In the genomic region with DNA sequence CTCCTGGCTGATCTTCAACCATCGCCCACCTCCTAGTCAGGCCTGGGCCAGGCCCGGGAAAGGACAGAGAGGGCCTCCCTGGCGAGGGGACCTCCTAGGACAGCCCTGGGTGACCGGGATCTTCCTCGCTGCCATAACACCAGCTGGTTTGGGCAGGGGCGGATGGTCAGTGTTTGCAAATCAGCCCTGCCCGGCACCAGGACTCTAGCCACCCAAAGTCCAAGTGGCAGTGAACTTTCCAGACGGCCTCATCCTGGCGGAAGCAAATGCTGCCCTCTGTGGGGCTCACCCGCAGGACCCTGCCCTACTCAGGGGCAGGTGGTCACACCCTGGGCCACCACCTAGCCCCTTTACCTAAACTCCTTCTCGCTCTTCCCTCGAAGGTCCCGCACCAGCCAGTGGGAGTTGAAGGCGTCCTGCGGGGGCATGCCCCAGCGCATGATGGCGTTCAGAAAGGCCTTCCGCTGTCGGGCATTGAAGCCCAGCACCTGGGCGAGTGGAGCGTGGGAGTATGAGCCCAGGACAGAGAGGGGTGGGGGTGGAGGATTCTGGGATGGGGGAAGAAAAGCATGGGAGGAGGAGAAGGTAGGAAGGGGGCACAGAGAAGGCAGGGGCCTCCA, we compare ENCODE assay signal across 19 cellular contexts. TPM values are rescaled to one million over a fixed set of nuclear protein-coding genes. Genes with fewer than 3 reads are reported as not detected.
"Had no signal": no experiment of that assay in that cellular context is flagged by ENCODE, and none has a peak within 500 bp of the region (broad histone marks: within the 10 kb centered on the region; RNA-seq: fewer than 3 reads in every experiment).

No MANE protein-coding gene starts in this region.

- H3K4me1 ChIP-seq: prostate gland, thyroid gland had no signal

- H3K4me3 ChIP-seq: coronary artery, gastroesophageal sphincter, prostate gland, thyroid gland had no signal

- H3K36me3 Mint-ChIP-seq: activated CD4-positive, alpha-beta memory T cell treated with anti-CD3 and anti-CD28 coated beads for 36 hours; mesothelial cell of epicardium; natural killer cell had no signal

- H3K27ac ChIP-seq: coronary artery, epithelial cell of prostate, gastroesophageal sphincter, prostate gland, thyroid gland had no signal

- H3K27ac Mint-ChIP-seq: activated B cell treated with CpG ODN at 0.5 μM for 24 hours; activated CD4-positive, alpha-beta memory T cell treated with anti-CD3 and anti-CD28 coated beads for 36 hours; activated CD4-positive, alpha-beta T cell treated with anti-CD3 and anti-CD28 coated beads for 36 hours; activated naive CD4-positive, alpha-beta T cell treated with anti-CD3 and anti-CD28 coated beads for 36 hours; activated T-cell treated with anti-CD3 and anti-CD28 coated beads, Interleukin-2, amount 50 U/mL, for 72 hours; mesothelial cell of epicardium; natural killer cell; stimulated activated naive CD8-positive, alpha-beta T cell treated with anti-CD3 and anti-CD28 coated beads, Interleukin-15, Interleukin-2, amounts not matched to agents 100 ng/mL and 50 ng/mL, for 24 hours had no signal

- H3K4me1 Mint-ChIP-seq: mesothelial cell of epicardium had no signal

- H3K9me3 Mint-ChIP-seq: activated B cell treated with CpG ODN at 0.5 μM for 24 hours; activated CD4-positive, alpha-beta memory T cell treated with anti-CD3 and anti-CD28 coated beads for 36 hours; activated naive CD4-positive, alpha-beta T cell treated with anti-CD3 and anti-CD28 coated beads for 36 hours; activated T-cell treated with anti-CD3 and anti-CD28 coated beads, Interleukin-2, amount 50 U/mL, for 72 hours; mesothelial cell of epicardium; natural killer cell; stimulated activated naive CD8-positive, alpha-beta T cell treated with anti-CD3 and anti-CD28 coated beads, Interleukin-15, Interleukin-2, amounts not matched to agents 100 ng/mL and 50 ng/mL, for 24 hours had no signal

- H3K9me3 ChIP-seq: gastroesophageal sphincter, prostate gland, thyroid gland had no signal

- H3K36me3 ChIP-seq: gastroesophageal sphincter, prostate gland, thyroid gland had no signal

- H3K27me3 ChIP-seq: thyroid gland had no signal

- DNase-seq: activated B cell treated with CpG ODN at 0.5 μM for 24 hours; activated CD4-positive, alpha-beta memory T cell treated with anti-CD3 and anti-CD28 coated beads for 36 hours; activated CD4-positive, alpha-beta T cell treated with anti-CD3 and anti-CD28 coated beads for 36 hours; activated effector memory CD4-positive, alpha-beta T cell treated with Interleukin-2 at 50 U/mL for 16 hours; activated naive CD4-positive, alpha-beta T cell treated with anti-CD3 and anti-CD28 coated beads for 36 hours; activated T-cell treated with anti-CD3 and anti-CD28 coated beads, Interleukin-2, amount 50 U/mL, for 72 hours; mammary epithelial cell; natural killer cell; stimulated activated CD4-positive, alpha-beta T cell treated with anti-CD3 and anti-CD28 coated beads, Interleukin-1b, Interleukin-23, amount 100 ng/mL, for 48 hours; substantia nigra; T-helper 9 cell; thyroid gland had no signal

- H3K4me3 Mint-ChIP-seq: activated B cell treated with CpG ODN at 0.5 μM for 24 hours; activated CD4-positive, alpha-beta memory T cell treated with anti-CD3 and anti-CD28 coated beads for 36 hours; activated CD4-positive, alpha-beta T cell treated with anti-CD3 and anti-CD28 coated beads for 36 hours; activated naive CD4-positive, alpha-beta T cell treated with anti-CD3 and anti-CD28 coated beads for 36 hours; activated T-cell treated with anti-CD3 and anti-CD28 coated beads, Interleukin-2, amount 50 U/mL, for 72 hours; mesothelial cell of epicardium; natural killer cell; stimulated activated naive CD8-positive, alpha-beta T cell treated with anti-CD3 and anti-CD28 coated beads, Interleukin-15, Interleukin-2, amounts not matched to agents 100 ng/mL and 50 ng/mL, for 24 hours had no signal

- ATAC-seq: activated CD4-positive, alpha-beta T cell treated with anti-CD3 and anti-CD28 coated beads for 36 hours; activated T-cell treated with anti-CD3 and anti-CD28 coated beads, Interleukin-2, amount 50 U/mL, for 72 hours; gastroesophageal sphincter; natural killer cell had no signal

RNA-seq across cellular contexts. Expression of a gene that starts 55.3 kb away (rescaled TPM):
- total RNA-seq: skeletal muscle tissue had no signal
